In the genomic region with DNA sequence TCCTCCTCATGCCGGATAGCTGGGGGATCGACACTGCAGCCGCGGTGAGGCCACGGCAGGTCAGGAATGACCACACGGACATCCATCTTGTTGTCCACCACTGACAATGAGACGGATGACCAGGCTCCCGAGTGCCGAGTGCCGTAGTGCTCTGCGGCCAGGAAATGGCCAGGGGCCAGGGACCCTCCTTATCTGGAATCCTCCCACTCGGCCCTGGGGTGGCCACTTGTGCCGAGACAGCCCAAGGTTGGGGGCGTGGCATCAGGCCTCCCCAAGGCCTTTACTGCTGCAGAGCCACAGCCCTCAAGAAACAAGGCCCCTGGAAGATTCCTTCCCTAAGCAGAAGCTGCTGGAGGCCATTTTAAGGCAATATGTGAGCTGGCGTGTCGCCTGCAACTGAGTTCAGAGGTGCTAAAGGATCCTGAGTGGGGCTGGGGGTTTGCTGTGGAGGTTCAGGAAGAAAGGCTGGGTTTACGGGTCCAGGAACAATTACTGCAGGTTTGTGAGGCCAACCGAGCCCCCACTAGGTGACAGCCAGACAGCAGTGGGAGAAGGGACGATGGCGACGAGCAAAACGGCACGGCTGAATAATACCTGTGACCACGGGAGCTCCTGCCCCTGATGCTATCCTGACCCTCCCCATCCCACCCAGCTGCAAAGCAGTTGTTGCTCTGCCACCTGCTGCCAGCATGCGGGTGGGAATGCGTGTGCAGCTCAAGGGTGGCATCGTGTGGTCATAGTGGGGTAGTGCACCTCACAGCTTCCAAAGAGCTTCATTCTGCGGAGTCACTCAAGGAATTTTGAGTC, we compare ENCODE assay signal across 9 cellular contexts. TPM values are rescaled to one million over a fixed set of nuclear protein-coding genes. Genes with fewer than 3 reads are reported as not detected.
A peak's percentile ranks its signal among the peaks of the same experiment; 100 is the strongest.
DNase-seq lines count a peak whose midpoint lies in the region; ATAC-seq, FAIRE-seq and TF ChIP-seq lines count a peak whose summit lies in the region.
"Had no signal": no experiment of that assay in that cellular context is flagged by ENCODE, and none has a peak within 500 bp of the region (broad histone marks: within the 10 kb centered on the region; RNA-seq: fewer than 3 reads in every experiment).

No MANE protein-coding gene starts in this region.

- no peaks in the 10 kb centered on the region; the same call in 1 of the 2 replicates for H3K4me1 ChIP-seq in MM.1S (ENCODE audit: low read length)

- FAIRE-seq in urothelium cell line (lab: Jason Lieb, UNC) = peak; percentile 58

- no peak overlapping the region for H3K4me2 ChIP-seq in MM.1S (ENCODE audit: low read depth, low read length)

- H3K36me3 Mint-ChIP-seq in activated naive CD4-positive, alpha-beta T cell treated with anti-CD3 and anti-CD28 coated beads, Interleukin-2, amount 50 U/mL, for 72 hours = no peaks in the 10 kb centered on the region
- no peaks in the 10 kb centered on the region for H3K36me3 Mint-ChIP-seq in progenitor cell of endocrine pancreas (ENCODE audit: insufficient read depth)

- DNase-seq in COLO829 (ENCODE audit: low spot score) (peak; percentile 98), GM20000 (ENCODE audit: low spot score) (peak; percentile 86), MM.1S (peak; percentile 79), SKM-1 treated with dmso at 0.1 percent for 144 hours (lab: John Stamatoyannopoulos, UW; ENCODE audit: unreplicated experiment) (peak; percentile 68), Right ventricle myocardium inferior (ENCODE audit: missing footprints) (peak; percentile 79), progenitor cell of endocrine pancreas (ENCODE audit: low spot score, unreplicated experiment) (peak; percentile 60), urothelium cell line (ENCODE audit: low spot score) (peak; percentile 71)
- peak; percentile 67 to 72 for DNase-seq in activated naive CD4-positive, alpha-beta T cell treated with anti-CD3 and anti-CD28 coated beads, Interleukin-2, amount 50 U/mL, for 72 hours (ENCODE audit: low spot score in 2 of 2)

- no peak overlapping the region for H3K27ac Mint-ChIP-seq in activated naive CD4-positive, alpha-beta T cell treated with anti-CD3 and anti-CD28 coated beads, Interleukin-2, amount 50 U/mL, for 72 hours
- no peak overlapping the region for H3K27ac Mint-ChIP-seq in progenitor cell of endocrine pancreas

- no peak overlapping the region for H3K4me3 Mint-ChIP-seq in progenitor cell of endocrine pancreas (ENCODE audit: low read depth)

- H3K4me1 Mint-ChIP-seq in progenitor cell of endocrine pancreas (ENCODE audit: low read depth) = peaks cover 2% of the 10 kb centered on the region

- no peaks in the 10 kb centered on the region for H3K79me2 ChIP-seq in MM.1S (ENCODE audit: low read length)

- no peaks in the 10 kb centered on the region for H3K9me3 Mint-ChIP-seq in activated naive CD4-positive, alpha-beta T cell treated with anti-CD3 and anti-CD28 coated beads, Interleukin-2, amount 50 U/mL, for 72 hours
- no peaks in the 10 kb centered on the region for H3K9me3 Mint-ChIP-seq in progenitor cell of endocrine pancreas (ENCODE audit: low read depth)

- no peaks in the 10 kb centered on the region for H4K20me1 ChIP-seq in MM.1S (ENCODE audit: insufficient read depth, low read length)

- no peak overlapping the region for H3K4me3 ChIP-seq in MM.1S (ENCODE audit: low read length)

- no peak overlapping the region for H2AFZ ChIP-seq in MM.1S (ENCODE audit: low read length)

- H3F3A ChIP-seq in MM.1S (ENCODE audit: insufficient read depth, low read length) = no peaks in the 10 kb centered on the region

- no peaks in the 10 kb centered on the region for H3K9me3 ChIP-seq in MM.1S (replicated peaks; ENCODE audit: insufficient read depth, low read length)

- H3K9me2 ChIP-seq in MM.1S (replicated peaks; ENCODE audit: insufficient read depth, low read length) = no peaks in the 10 kb centered on the region

- TF ChIP-seq CTCF in GM20000 (IDR thresholded peaks at IDR 0.05; ENCODE audit: extremely low read depth, missing control alignments) = peak; percentile 98
- peak; percentile 100 for TF ChIP-seq CTCF in MM.1S (IDR thresholded peaks at IDR 0.05; ENCODE audit: low read length)
- TF ChIP-seq CTCF in progenitor cell of endocrine pancreas (IDR thresholded peaks at IDR 0.05; ENCODE audit: unreplicated experiment) = peak; percentile 96

- no peak overlapping the region for H3K9ac ChIP-seq in MM.1S (ENCODE audit: low read length)

- intact Hi-C loops in Right ventricle myocardium inferior (cut with DNase I) = loop anchor here (2.0 kb wide), 2 partner anchors 75 to 501 kb away; no protein-coding TSS in a partner anchor

- peak; percentile 77 to 79 for ATAC-seq in activated naive CD4-positive, alpha-beta T cell treated with anti-CD3 and anti-CD28 coated beads, Interleukin-2, amount 50 U/mL, for 72 hours
- ATAC-seq in Right ventricle myocardium inferior = peak; percentile 80

- H3K36me3 ChIP-seq in MM.1S (replicated peaks; ENCODE audit: insufficient read depth, low read length) = no peaks in the 10 kb centered on the region

- H3K27ac ChIP-seq in MM.1S (ENCODE audit: low read length) = no peak overlapping the region

- peaks cover 54% of the 10 kb centered on the region for H3K27me3 Mint-ChIP-seq in progenitor cell of endocrine pancreas

- H3K27me3 ChIP-seq in MM.1S (replicated peaks; ENCODE audit: insufficient read depth, low read length) = no peaks in the 10 kb centered on the region

RNA-seq across cellular contexts. Expression of a gene that starts 31.6 kb away (rescaled TPM):
- not detected for total RNA-seq in activated naive CD4-positive, alpha-beta T cell treated with anti-CD3 and anti-CD28 coated beads, Interleukin-2, amount 50 U/mL, for 72 hours
- total RNA-seq in Right ventricle myocardium inferior (2.7 TPM), progenitor cell of endocrine pancreas (not detected in 2 replicates)
- total RNA-seq: T-helper 2 cell treated with Interferon-gamma antibody and Interleukin-4, amounts not matched to agents 100 ng/mL and 5 ng/mL, for 36 hours had no signal
